9 cellular contexts compared by ENCODE assay signal in genomic region chr1:182430263-182431068, GRCh38. TPM values are rescaled to one million over a fixed set of nuclear protein-coding genes. Genes with fewer than 3 reads are reported as not detected.
A peak's percentile ranks its signal among the peaks of the same experiment; 100 is the strongest.
DNase-seq lines count a peak whose midpoint lies in the region; ATAC-seq lines count a peak whose summit lies in the region.
"Had no signal": no experiment of that assay in that cellular context is flagged by ENCODE, and none has a peak within 500 bp of the region (broad histone marks: within the 10 kb centered on the region; RNA-seq: fewer than 3 reads in every experiment).

No MANE protein-coding gene starts in this region.

- H3K4me1 Mint-ChIP-seq in CD4-positive, CD25-positive, alpha-beta regulatory T cell: peaks cover 0 to 16% (median 9%) of the 10 kb centered on the region in 4 donors
- H3K4me1 Mint-ChIP-seq in activated naive CD8-positive, alpha-beta T cell treated with anti-CD3 and anti-CD28 coated beads, Interleukin-2, amount 50 U/mL, for 24 hours: peaks cover 22% of the 10 kb centered on the region

- no peak overlapping the region for H3K27ac ChIP-seq in CD4-positive, CD25-positive, alpha-beta regulatory T cell (ENCODE audit: insufficient read depth, low read length, poor library complexity, severe bottlenecking)

- H3K9me3 ChIP-seq in CD4-positive, CD25-positive, alpha-beta regulatory T cell (ENCODE audit: control insufficient read depth in 2 of 2, low read length in 2 of 2): no peaks in the 10 kb centered on the region

- H3K36me3 ChIP-seq in CD4-positive, CD25-positive, alpha-beta regulatory T cell (ENCODE audit: control insufficient read depth, insufficient read depth, low read length): no peaks in the 10 kb centered on the region

- H3K27ac Mint-ChIP-seq in CD4-positive, CD25-positive, alpha-beta regulatory T cell: peak overlapping the region; percentile 15 to 64 (median 28)
- peak overlapping the region; percentile 5 for H3K27ac Mint-ChIP-seq in activated naive CD8-positive, alpha-beta T cell treated with anti-CD3 and anti-CD28 coated beads, Interleukin-2, amount 50 U/mL, for 24 hours

- H3K9me3 Mint-ChIP-seq in CD4-positive, CD25-positive, alpha-beta regulatory T cell: peaks cover 0 to 1% (median 0%) of the 10 kb centered on the region in 7 donors
- H3K9me3 Mint-ChIP-seq in activated naive CD8-positive, alpha-beta T cell treated with anti-CD3 and anti-CD28 coated beads, Interleukin-2, amount 50 U/mL, for 24 hours: no peaks in the 10 kb centered on the region

- no peak overlapping the region for H3K4me3 Mint-ChIP-seq in CD4-positive, CD25-positive, alpha-beta regulatory T cell
- peak overlapping the region; percentile 15 for H3K4me3 Mint-ChIP-seq in activated naive CD8-positive, alpha-beta T cell treated with anti-CD3 and anti-CD28 coated beads, Interleukin-2, amount 50 U/mL, for 24 hours

- no peak overlapping the region for H3K4me3 ChIP-seq in CD4-positive, CD25-positive, alpha-beta regulatory T cell (ENCODE audit: low read depth, low read length)

- peaks cover 11% of the 10 kb centered on the region for H3K4me1 ChIP-seq in CD4-positive, CD25-positive, alpha-beta regulatory T cell (ENCODE audit: control insufficient read depth, insufficient read depth, low read length, poor library complexity, severe bottlenecking)

- no peaks in the 10 kb centered on the region for H3K27me3 ChIP-seq in CD4-positive, CD25-positive, alpha-beta regulatory T cell (ENCODE audit: control insufficient read depth, insufficient read depth, low read length)

- ATAC-seq in CD4-positive, CD25-positive, alpha-beta regulatory T cell (ENCODE audit: low read depth in 2 of 2): peak; percentile 71 to 77
- ATAC-seq in GM21529 (IDR thresholded peaks at IDR 0.05; ENCODE audit: unreplicated experiment) (peak; percentile 41), HG02642 (IDR thresholded peaks at IDR 0.05; ENCODE audit: poor library complexity, unreplicated experiment) (no peak), left cardiac atrium (no peak)
- peak; percentile 81 for ATAC-seq in activated naive CD8-positive, alpha-beta T cell treated with anti-CD3 and anti-CD28 coated beads, Interleukin-2, amount 50 U/mL, for 24 hours

- peaks cover 6% of the 10 kb centered on the region for H3K27me3 Mint-ChIP-seq in CD4-positive, CD25-positive, alpha-beta regulatory T cell
- no peaks in the 10 kb centered on the region for H3K27me3 Mint-ChIP-seq in activated naive CD8-positive, alpha-beta T cell treated with anti-CD3 and anti-CD28 coated beads, Interleukin-2, amount 50 U/mL, for 24 hours

- intact Hi-C loops in left cardiac atrium (cut with DNase I): no loop called here

- DNase-seq in CD4-positive, CD25-positive, alpha-beta regulatory T cell: peak in 2 of 3 donors; percentile 47 to 81
- DNase-seq in NCI-H2107 treated with DMSO at 0.1 percent for 48 hours (lab: John Stamatoyannopoulos, UW; ENCODE audit: unreplicated experiment): peak; percentile 72
- peak; percentile 40 for DNase-seq in activated naive CD8-positive, alpha-beta T cell treated with anti-CD3 and anti-CD28 coated beads, Interleukin-2, amount 50 U/mL, for 24 hours
- DNase-seq in NCI-H2196 treated with DMSO at 0.1 percent for 48 hours (lab: John Stamatoyannopoulos, UW; ENCODE audit: unreplicated experiment): no peak
- DNase-seq in HCEC 1CT: no peak
- no peak for DNase-seq in left cardiac atrium

- no peaks in the 10 kb centered on the region for H3K36me3 Mint-ChIP-seq in CD4-positive, CD25-positive, alpha-beta regulatory T cell
- H3K36me3 Mint-ChIP-seq in activated naive CD8-positive, alpha-beta T cell treated with anti-CD3 and anti-CD28 coated beads, Interleukin-2, amount 50 U/mL, for 24 hours (ENCODE audit: low read depth): no peaks in the 10 kb centered on the region

RNA-seq across cellular contexts. Expression of gene RGSL1, which starts 19.5 kb away (rescaled TPM):
- total RNA-seq in CD4-positive, CD25-positive, alpha-beta regulatory T cell: not detected
- not detected for polyA plus RNA-seq in CD4-positive, CD25-positive, alpha-beta regulatory T cell
- not detected for total RNA-seq in left cardiac atrium
- total RNA-seq: lung microvascular endothelial cell had no signal

RNA-seq across cellular contexts. Expression of gene TEDDM1, which starts 30.0 kb away (rescaled TPM):
- total RNA-seq in CD4-positive, CD25-positive, alpha-beta regulatory T cell: not detected
- polyA plus RNA-seq in CD4-positive, CD25-positive, alpha-beta regulatory T cell: under 1 TPM in 1 of 4 donors, not detected in 3; 0.08 TPM
- not detected for total RNA-seq in left cardiac atrium
- total RNA-seq: lung microvascular endothelial cell had no signal

RNA-seq across cellular contexts. Expression of gene GLUL, which starts 38.9 kb away (rescaled TPM):
- total RNA-seq in CD4-positive, CD25-positive, alpha-beta regulatory T cell: 69.5 TPM
- polyA plus RNA-seq in CD4-positive, CD25-positive, alpha-beta regulatory T cell: 10 to 100 TPM; 27.3 to 52.5 (median 40.8) TPM
- total RNA-seq in left cardiac atrium: 100 to 1,000 TPM; 462 to 760 TPM

Comparison
In these comparisons a context has a peak if more than half of its experiments do, and no peak if none do; other contexts are left out.
1. ATAC-seq: peak in CD4-positive, CD25-positive, alpha-beta regulatory T cell (2 of 2), GM21529 (single experiment) and activated naive CD8-positive, alpha-beta T cell treated with anti-CD3 and anti-CD28 coated beads, Interleukin-2, amount 50 U/mL, for 24 hours (single experiment); none in HG02642 (single experiment) and left cardiac atrium (0 of 2).
2. DNase-seq: peak in CD4-positive, CD25-positive, alpha-beta regulatory T cell (2 of 3), NCI-H2107 treated with DMSO at 0.1 percent for 48 hours (single experiment) and activated naive CD8-positive, alpha-beta T cell treated with anti-CD3 and anti-CD28 coated beads, Interleukin-2, amount 50 U/mL, for 24 hours (single experiment); none in NCI-H2196 treated with DMSO at 0.1 percent for 48 hours (single experiment), HCEC 1CT (single experiment) and left cardiac atrium (single experiment).